In genomic region chr14:66272221-66272620, GRCh38 we compare ENCODE assay signal across 28 cellular contexts.
"Had no signal": no experiment of that assay in that cellular context is flagged by ENCODE, and none has a peak within 500 bp of the region (broad histone marks: within the 10 kb centered on the region; RNA-seq: fewer than 3 reads in every experiment).

No MANE protein-coding gene starts in this region.

- H3K9me3 ChIP-seq: colonic mucosa, esophagus muscularis mucosa, esophagus squamous epithelium, gastrocnemius medialis, gastroesophageal sphincter, heart left ventricle, heart right ventricle had no signal

- H3K4me3 ChIP-seq: colonic mucosa, coronary artery, dorsolateral prefrontal cortex, esophagus muscularis mucosa, esophagus squamous epithelium, gastrocnemius medialis, gastroesophageal sphincter, heart left ventricle, heart right ventricle had no signal

- ATAC-seq: effector memory CD8-positive, alpha-beta T cell; esophagus mucosa; foreskin keratinocyte; gastrocnemius medialis; gastroesophageal sphincter; heart left ventricle; heart right ventricle had no signal

- H3K27ac ChIP-seq: colonic mucosa, coronary artery, epithelial cell of prostate, esophagus muscularis mucosa, esophagus squamous epithelium, foreskin keratinocyte, gastrocnemius medialis, gastroesophageal sphincter, heart left ventricle, heart right ventricle had no signal

- H3K4me1 ChIP-seq: colonic mucosa, esophagus muscularis mucosa, esophagus squamous epithelium, foreskin keratinocyte, gastrocnemius medialis, gastroesophageal sphincter, heart left ventricle, heart right ventricle had no signal

- H3K36me3 ChIP-seq: colonic mucosa, esophagus muscularis mucosa, esophagus squamous epithelium, gastrocnemius medialis, gastroesophageal sphincter, heart left ventricle, heart right ventricle had no signal

- H3K27me3 ChIP-seq: colonic mucosa, esophagus muscularis mucosa, esophagus squamous epithelium, foreskin keratinocyte, gastrocnemius medialis, gastroesophageal sphincter, heart left ventricle had no signal

- FAIRE-seq: colon, endometrium, endothelial cell of umbilical vein, frontal cortex had no signal

- DNase-seq: colonic mucosa; cortex of kidney; dermis blood vessel endothelial cell; dorsolateral prefrontal cortex; effector CD4-positive, alpha-beta T cell; effector CD8-positive, alpha-beta T cell; effector memory CD4-positive, alpha-beta T cell; effector memory CD8-positive, alpha-beta T cell; endodermal cell; erythroblast; esophagus squamous epithelium; foreskin fibroblast; foreskin keratinocyte; foreskin melanocyte; gastrocnemius medialis; glutamatergic neuron; head of caudate nucleus; heart left ventricle; heart right ventricle had no signal
